ENCODE assay signal across 15 cellular contexts in genomic region chr1:17216078-17216477, GRCh38. TPM values are rescaled to one million over a fixed set of nuclear protein-coding genes. Genes with fewer than 3 reads are reported as not detected.
"Had no signal": no experiment of that assay in that cellular context is flagged by ENCODE, and none has a peak within 500 bp of the region (broad histone marks: within the 10 kb centered on the region; RNA-seq: fewer than 3 reads in every experiment).

No MANE protein-coding gene starts in this region.

- H3K36me3 ChIP-seq: ovary, thoracic aorta had no signal

- ATAC-seq: activated CD4-positive, CD25-positive, alpha-beta regulatory T cell treated with anti-CD3 and anti-CD28 coated beads, Interleukin-2, amount 50 U/mL, for 24 hours; activated naive CD4-positive, alpha-beta T cell treated with anti-CD3 and anti-CD28 coated beads, Interleukin-2, amount 50 U/mL, for 72 hours; mucosa of descending colon; natural killer cell; stimulated activated naive CD8-positive, alpha-beta T cell treated with anti-CD3 and anti-CD28 coated beads, Interleukin-15, amount 100 ng/mL, for 72 hours had no signal

- H3K27ac ChIP-seq: ovary, thoracic aorta had no signal

- DNase-seq: amniotic stem cell; glutamatergic neuron; natural killer cell; ovary; stimulated activated CD4-positive, alpha-beta T cell treated with anti-CD3 and anti-CD28 coated beads, Interleukin-4, amount 100 ng/mL, for 24 hours; stimulated activated naive CD8-positive, alpha-beta T cell treated with anti-CD3 and anti-CD28 coated beads, Interleukin-15, amount 100 ng/mL, for 72 hours had no signal

- H3K27ac Mint-ChIP-seq: activated T-helper 2 cell treated with anti-CD3 and anti-CD28 coated beads, Interferon-gamma antibody, Interleukin-2, Interleukin-4, amounts not matched to agents 10 μg/mL and 5 μg/mL and 100 μg/mL, durations not matched to agents 14 hours and 24 hours and 36 hours; dendritic cell treated with granulocyte-macrophage colony-stimulating factor and Interleukin-4, amounts not matched to agents 40 ng/mL and 50 ng/mL, for 4 days; natural killer cell had no signal

- H3K9me3 Mint-ChIP-seq: activated naive CD4-positive, alpha-beta T cell treated with anti-CD3 and anti-CD28 coated beads, Interleukin-2, amount 50 U/mL, for 72 hours; activated T-helper 2 cell treated with anti-CD3 and anti-CD28 coated beads, Interferon-gamma antibody, Interleukin-2, Interleukin-4, amounts not matched to agents 10 μg/mL and 5 μg/mL and 100 μg/mL, durations not matched to agents 14 hours and 24 hours and 36 hours; brain; dendritic cell treated with granulocyte-macrophage colony-stimulating factor and Interleukin-4, amounts not matched to agents 40 ng/mL and 50 ng/mL, for 4 days; natural killer cell; stimulated activated naive CD8-positive, alpha-beta T cell treated with anti-CD3 and anti-CD28 coated beads, Interleukin-15, amount 100 ng/mL, for 72 hours had no signal

- H3K4me3 Mint-ChIP-seq: brain; dendritic cell treated with granulocyte-macrophage colony-stimulating factor and Interleukin-4, amounts not matched to agents 40 ng/mL and 50 ng/mL, for 4 days; natural killer cell; stimulated activated naive CD8-positive, alpha-beta T cell treated with anti-CD3 and anti-CD28 coated beads, Interleukin-15, amount 100 ng/mL, for 72 hours had no signal

- H3K36me3 Mint-ChIP-seq: activated naive CD4-positive, alpha-beta T cell treated with anti-CD3 and anti-CD28 coated beads, Interleukin-2, amount 50 U/mL, for 72 hours; brain; natural killer cell had no signal

- H3K4me3 ChIP-seq: lung, mucosa of descending colon, ovary, thoracic aorta had no signal

- H3K9me3 ChIP-seq: mucosa of descending colon, ovary, thoracic aorta had no signal

- H3K27me3 ChIP-seq: ovary had no signal

RNA-seq across cellular contexts. Expression of gene PADI1, which starts 11.2 kb away (rescaled TPM):
- total RNA-seq: activated naive CD4-positive, alpha-beta T cell treated with anti-CD3 and anti-CD28 coated beads, Interleukin-2, amount 50 U/mL, for 72 hours; activated T-helper 2 cell treated with anti-CD3 and anti-CD28 coated beads, Interferon-gamma antibody, Interleukin-2, Interleukin-4, amounts not matched to agents 10 μg/mL and 5 μg/mL and 100 μg/mL, durations not matched to agents 14 hours and 24 hours and 36 hours; lung; natural killer cell; T-helper 2 cell treated with Interferon-gamma antibody and Interleukin-4, amounts not matched to agents 100 ng/mL and 5 ng/mL, for 36 hours had no signal
- polyA plus RNA-seq: ovary had no signal

RNA-seq across cellular contexts. Expression of gene PADI3, which starts 32.8 kb away (rescaled TPM):
- total RNA-seq: activated naive CD4-positive, alpha-beta T cell treated with anti-CD3 and anti-CD28 coated beads, Interleukin-2, amount 50 U/mL, for 72 hours; activated T-helper 2 cell treated with anti-CD3 and anti-CD28 coated beads, Interferon-gamma antibody, Interleukin-2, Interleukin-4, amounts not matched to agents 10 μg/mL and 5 μg/mL and 100 μg/mL, durations not matched to agents 14 hours and 24 hours and 36 hours; lung; natural killer cell; ovary; T-helper 2 cell treated with Interferon-gamma antibody and Interleukin-4, amounts not matched to agents 100 ng/mL and 5 ng/mL, for 36 hours; thoracic aorta had no signal
- polyA plus RNA-seq: ovary had no signal
